8 cellular contexts compared by ENCODE assay signal in the genomic region with DNA sequence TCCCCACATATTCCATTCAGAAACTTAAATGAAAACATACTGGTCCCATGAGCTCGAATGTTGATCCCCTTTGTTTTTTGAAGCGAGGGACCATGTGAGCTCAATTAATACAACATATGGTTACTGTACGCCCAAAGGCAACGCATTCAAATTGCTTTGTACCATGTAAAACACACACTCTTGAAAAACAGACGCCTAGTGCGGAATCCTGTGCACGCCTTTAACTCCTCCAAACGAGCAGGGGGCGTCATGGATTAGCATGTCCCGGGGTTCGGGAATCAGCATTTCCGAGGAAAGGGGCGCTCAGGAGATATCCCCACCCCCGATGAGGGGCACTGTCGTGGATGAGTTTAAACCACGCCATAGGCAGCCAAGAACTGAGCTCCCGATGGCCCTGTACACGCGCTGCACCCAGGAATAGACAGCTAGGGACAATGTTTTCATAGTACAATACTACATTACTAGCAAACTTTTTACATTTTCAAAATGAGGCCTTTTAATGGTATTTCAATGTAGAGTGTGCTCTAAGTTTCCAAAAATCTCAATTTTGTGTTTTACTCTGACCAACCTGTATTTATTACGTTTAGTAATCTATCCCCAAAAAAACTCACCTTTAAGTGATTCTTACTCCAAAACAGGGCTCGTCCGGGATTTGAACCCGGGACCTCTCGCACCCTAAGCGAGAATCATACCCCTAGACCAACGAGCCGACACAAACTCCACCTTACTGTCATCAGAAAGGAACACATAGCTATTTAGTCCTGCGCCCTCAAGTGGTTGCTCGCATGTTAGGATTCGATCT. TPM values are rescaled to one million over a fixed set of nuclear protein-coding genes. Genes with fewer than 3 reads are reported as not detected.
DNase-seq lines count a peak whose midpoint lies in the region; ATAC-seq and TF ChIP-seq lines count a peak whose summit lies in the region.

No MANE protein-coding gene starts in this region.

- peak overlapping the region; percentile 22 for H3K27ac ChIP-seq in CD4-positive, alpha-beta T cell (ENCODE audit: low read depth, low read length)
- H3K27ac ChIP-seq in mesenchymal stem cell (ENCODE audit: low read length, poor library complexity, severe bottlenecking): peak overlapping the region; percentile 73

- peak; percentile 75 to 85 (median 82) for DNase-seq in CD4-positive, alpha-beta T cell
- DNase-seq in HK-2 (ENCODE audit: unreplicated experiment): peak; percentile 92
- DNase-seq in NCI-H82 (lab: John Stamatoyannopoulos, UW): peak; percentile 94
- peak; percentile 94 for DNase-seq in activated CD8-positive, alpha-beta T cell treated with anti-CD3 and anti-CD28 coated beads, Interleukin-2, amount 10 ng/mL, durations not matched to agents 7 days and 5 days
- peak; percentile 87 to 92 (median 87) for DNase-seq in effector memory CD8-positive, alpha-beta T cell
- DNase-seq in mesenchymal stem cell: peak; percentile 93
- DNase-seq in stimulated activated CD8-positive, alpha-beta memory T cell treated with anti-CD3 and anti-CD28 coated beads, Interleukin-12 subunit alpha, Interleukin-12 subunit beta, amount 100 ng/mL, for 4 hours (ENCODE audit: low read depth): peak; percentile 67

- POLR2A ChIA-PET in CD4-positive, alpha-beta T cell (lab: Charles Lee): interaction anchor here (0.7 to 3.7 kb wide), 22 partner anchors 9 to 606 kb away, joined by 3 to 19 read pairs (median 4); a partner anchor contains a TSS
- POLR2A ChIA-PET in activated CD8-positive, alpha-beta T cell treated with anti-CD3 and anti-CD28 coated beads, Interleukin-2, amount 10 ng/mL, durations not matched to agents 7 days and 5 days (lab: Charles Lee): interaction anchor here (0.7 to 2.8 kb wide), 7 partner anchors 10 to 465 kb away, joined by 3 to 15 read pairs (median 5); a partner anchor contains a TSS

- peaks cover 45% of the 10 kb centered on the region for H3K4me1 Mint-ChIP-seq in CD4-positive, alpha-beta T cell (ENCODE audit: low read depth)
- peaks cover 34% of the 10 kb centered on the region for H3K4me1 Mint-ChIP-seq in activated CD8-positive, alpha-beta T cell treated with anti-CD3 and anti-CD28 coated beads, Interleukin-2, amount 10 ng/mL, durations not matched to agents 7 days and 5 days (ENCODE audit: low read depth)
- H3K4me1 Mint-ChIP-seq in effector memory CD8-positive, alpha-beta T cell (ENCODE audit: low read depth in 2 of 2): peaks cover 27 to 33% of the 10 kb centered on the region in 2 donors

- H2BK120ac ChIP-seq in mesenchymal stem cell (ENCODE audit: low read depth, low read length): no peak overlapping the region

- intact Hi-C loops in CD4-positive, alpha-beta T cell (cut with DNase I, micrococcal nuclease): loop anchor here (1.0 to 10.0 kb wide), 8 partner anchors 87 to 1650 kb away; a partner anchor contains a TSS

- TF ChIP-seq CTCF in CD4-positive, alpha-beta T cell (IDR thresholded peaks at IDR 0.05): peak; percentile 92

- no peaks in the 10 kb centered on the region for H3K27me3 ChIP-seq in CD4-positive, alpha-beta T cell (ENCODE audit: control insufficient read depth, insufficient read depth, low read length)
- H3K27me3 ChIP-seq in mesenchymal stem cell (ENCODE audit: control insufficient read depth in 1 of 2, insufficient read depth in 1 of 2, low read length in 2 of 2): no peaks in the 10 kb centered on the region

- H3K4me3 Mint-ChIP-seq in CD4-positive, alpha-beta T cell: peak overlapping the region; percentile 92
- peak overlapping the region; percentile 91 for H3K4me3 Mint-ChIP-seq in activated CD8-positive, alpha-beta T cell treated with anti-CD3 and anti-CD28 coated beads, Interleukin-2, amount 10 ng/mL, durations not matched to agents 7 days and 5 days
- peak overlapping the region; percentile 88 to 91 for H3K4me3 Mint-ChIP-seq in effector memory CD8-positive, alpha-beta T cell

- H2BK12ac ChIP-seq in mesenchymal stem cell (ENCODE audit: low read length in 2 of 2): peak overlapping the region in 1 of 2 experiments; percentile 63

- H3K4ac ChIP-seq in mesenchymal stem cell (ENCODE audit: low read depth in 1 of 2, low read length in 2 of 2): peak overlapping the region in 1 of 2 experiments; percentile 67

- peak overlapping the region; percentile 56 to 90 for H3K4me3 ChIP-seq in mesenchymal stem cell (ENCODE audit: insufficient read depth in 1 of 2, low read depth in 1 of 2, low read length in 2 of 2)

- peak overlapping the region; percentile 87 for H3K27ac Mint-ChIP-seq in CD4-positive, alpha-beta T cell
- peak overlapping the region; percentile 96 for H3K27ac Mint-ChIP-seq in activated CD8-positive, alpha-beta T cell treated with anti-CD3 and anti-CD28 coated beads, Interleukin-2, amount 10 ng/mL, durations not matched to agents 7 days and 5 days
- H3K27ac Mint-ChIP-seq in effector memory CD8-positive, alpha-beta T cell: peak overlapping the region; percentile 100

- H2AFZ ChIP-seq in mesenchymal stem cell (ENCODE audit: low read depth, low read length): peak overlapping the region; percentile 66

- under 1% methylated on average over 24 of the region's 30 CpGs for WGBS in mesenchymal stem cell

- H2AK5ac ChIP-seq in mesenchymal stem cell (ENCODE audit: low read length, severe bottlenecking): no peak overlapping the region

- H2BK15ac ChIP-seq in mesenchymal stem cell (ENCODE audit: low read depth, poor library complexity, severe bottlenecking): no peak overlapping the region

- peaks cover 6% of the 10 kb centered on the region for H3K4me1 ChIP-seq in mesenchymal stem cell (ENCODE audit: control insufficient read depth, insufficient read depth, low read depth, low read length)

- H2BK5ac ChIP-seq in mesenchymal stem cell (ENCODE audit: low read depth, low read length, poor library complexity, severe bottlenecking): no peak overlapping the region

- no peak overlapping the region for H4K91ac ChIP-seq in mesenchymal stem cell (ENCODE audit: low read length)

- peaks cover 29% of the 10 kb centered on the region for H3K36me3 Mint-ChIP-seq in CD4-positive, alpha-beta T cell (ENCODE audit: low read depth)
- H3K36me3 Mint-ChIP-seq in activated CD8-positive, alpha-beta T cell treated with anti-CD3 and anti-CD28 coated beads, Interleukin-2, amount 10 ng/mL, durations not matched to agents 7 days and 5 days (ENCODE audit: low read depth): peaks cover 7% of the 10 kb centered on the region
- H3K36me3 Mint-ChIP-seq in effector memory CD8-positive, alpha-beta T cell (ENCODE audit: insufficient read depth): peaks cover 41% of the 10 kb centered on the region

- peak overlapping the region in 1 of 2 experiments; percentile 72 for H3K14ac ChIP-seq in mesenchymal stem cell (ENCODE audit: low read length in 2 of 2)

- no peaks in the 10 kb centered on the region for H3K9me3 ChIP-seq in CD4-positive, alpha-beta T cell (ENCODE audit: control insufficient read depth, low read length)
- H3K9me3 ChIP-seq in mesenchymal stem cell (ENCODE audit: control insufficient read depth, low read length): no peaks in the 10 kb centered on the region

- H3K27me3 Mint-ChIP-seq in CD4-positive, alpha-beta T cell: peaks cover 18% of the 10 kb centered on the region
- peaks cover 11% of the 10 kb centered on the region for H3K27me3 Mint-ChIP-seq in activated CD8-positive, alpha-beta T cell treated with anti-CD3 and anti-CD28 coated beads, Interleukin-2, amount 10 ng/mL, durations not matched to agents 7 days and 5 days (ENCODE audit: low read depth)
- peaks cover 5 to 10% of the 10 kb centered on the region in 2 donors for H3K27me3 Mint-ChIP-seq in effector memory CD8-positive, alpha-beta T cell

- peaks cover 3% of the 10 kb centered on the region for H3K79me1 ChIP-seq in mesenchymal stem cell (replicated peaks; ENCODE audit: low read length, poor library complexity, severe bottlenecking)

- H3K18ac ChIP-seq in mesenchymal stem cell (ENCODE audit: low read depth in 1 of 2, low read length in 2 of 2): peak overlapping the region; percentile 35 to 82

- H3K36me3 ChIP-seq in mesenchymal stem cell (ENCODE audit: control insufficient read depth in 1 of 2, insufficient read depth in 2 of 2, low read depth in 1 of 2, low read length in 2 of 2): no peaks in the 10 kb centered on the region

- peak; percentile 59 for ATAC-seq in CD4-positive, alpha-beta T cell (ENCODE audit: poor library complexity)
- ATAC-seq in GM19455 (IDR thresholded peaks at IDR 0.05; ENCODE audit: unreplicated experiment): peak; percentile 35
- ATAC-seq in activated CD8-positive, alpha-beta T cell treated with anti-CD3 and anti-CD28 coated beads, Interleukin-2, amount 10 ng/mL, durations not matched to agents 7 days and 5 days: peak; percentile 59
- ATAC-seq in effector memory CD8-positive, alpha-beta T cell (replicated peaks): peak; percentile 59

- peak overlapping the region; percentile 92 for H3K9ac ChIP-seq in mesenchymal stem cell (ENCODE audit: low read length)

- H4K8ac ChIP-seq in mesenchymal stem cell (ENCODE audit: low read length): no peak overlapping the region

- peak overlapping the region in 1 of 2 experiments; percentile 42 for H3K23ac ChIP-seq in mesenchymal stem cell (ENCODE audit: low read length in 2 of 2)

- H3K9me3 Mint-ChIP-seq in CD4-positive, alpha-beta T cell: no peaks in the 10 kb centered on the region
- H3K9me3 Mint-ChIP-seq in activated CD8-positive, alpha-beta T cell treated with anti-CD3 and anti-CD28 coated beads, Interleukin-2, amount 10 ng/mL, durations not matched to agents 7 days and 5 days (ENCODE audit: insufficient read depth): no peaks in the 10 kb centered on the region
- H3K9me3 Mint-ChIP-seq in effector memory CD8-positive, alpha-beta T cell: peaks cover 0 to 4% of the 10 kb centered on the region in 2 donors

- CTCF ChIA-PET in CD4-positive, alpha-beta T cell (lab: Charles Lee): interaction anchor here (0.7 to 1.8 kb wide), 16 partner anchors 9 to 495 kb away, joined by 3 to 6 read pairs (median 4); a partner anchor contains a TSS
- CTCF ChIA-PET in activated CD8-positive, alpha-beta T cell treated with anti-CD3 and anti-CD28 coated beads, Interleukin-2, amount 10 ng/mL, durations not matched to agents 7 days and 5 days (lab: Charles Lee): interaction anchor here (0.7 to 5.3 kb wide), 30 partner anchors 9 to 511 kb away, joined by 3 to 35 read pairs (median 4); a partner anchor contains a TSS

- peak overlapping the region; percentile 92 for H3K4me2 ChIP-seq in mesenchymal stem cell (ENCODE audit: low read length, poor library complexity, severe bottlenecking)

RNA-seq across cellular contexts. Expression of a gene that starts 6.7 kb away (rescaled TPM):
- total RNA-seq in CD4-positive, alpha-beta T cell: 1 to 10 TPM; 1.2 to 1.5 TPM
- 10 to 100 TPM; 12.5 to 13.6 TPM for total RNA-seq in activated CD8-positive, alpha-beta T cell treated with anti-CD3 and anti-CD28 coated beads, Interleukin-2, amount 10 ng/mL, durations not matched to agents 7 days and 5 days
- polyA plus RNA-seq in mesenchymal stem cell (2013, experiment 1 of 2): 124 TPM
- 126 TPM for polyA plus RNA-seq in mesenchymal stem cell (2013, experiment 2 of 2)

Comparison
In these comparisons a context has a peak if more than half of its experiments do, and no peak if none do; other contexts are left out.
1. Peak in every context shown above with its lines: DNase-seq, ATAC-seq, H3K4me3 ChIP-seq and H3K27ac ChIP-seq.
2. RNA of a gene that starts 6.7 kb away (total RNA-seq): 12.5 to 13.6 TPM in activated CD8-positive, alpha-beta T cell treated with anti-CD3 and anti-CD28 coated beads, Interleukin-2, amount 10 ng/mL, durations not matched to agents 7 days and 5 days; 1.2 to 1.5 TPM in CD4-positive, alpha-beta T cell; every median in the first group is over 4 times any median in the second.